ENCODE assay signal across 15 cellular contexts in the genomic region with DNA sequence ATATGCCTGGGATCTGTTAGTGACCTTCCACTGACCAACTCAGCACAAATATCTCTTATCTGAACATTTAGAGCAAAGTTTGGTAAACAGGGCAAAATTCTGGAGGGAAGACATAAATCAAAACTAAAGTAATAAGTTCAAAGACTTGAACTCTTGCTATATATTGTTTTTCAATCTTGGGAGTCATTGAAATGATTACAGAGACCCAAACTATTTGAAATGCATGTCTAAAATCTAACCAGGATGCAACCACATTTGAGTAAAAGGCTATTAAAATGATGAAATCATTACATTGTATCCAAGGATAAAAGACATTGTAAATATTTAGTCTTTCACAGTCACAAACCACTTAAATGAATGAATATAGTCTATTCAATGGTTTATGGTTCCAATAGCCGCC.
"Had no signal": no experiment of that assay in that cellular context is flagged by ENCODE, and none has a peak within 500 bp of the region (broad histone marks: within the 10 kb centered on the region; RNA-seq: fewer than 3 reads in every experiment).

No MANE protein-coding gene starts in this region.

- H3K36me3 ChIP-seq: left ventricle myocardium inferior, thoracic aorta, upper lobe of left lung had no signal

- H3K4me1 ChIP-seq: left ventricle myocardium inferior, upper lobe of left lung had no signal

- H3K9me3 ChIP-seq: left ventricle myocardium inferior, mucosa of descending colon, thoracic aorta, upper lobe of left lung had no signal

- H3K27me3 ChIP-seq: upper lobe of left lung had no signal

- H3K4me3 ChIP-seq: coronary artery, left ventricle myocardium inferior, mucosa of descending colon, thoracic aorta, upper lobe of left lung had no signal

- H3K27ac ChIP-seq: coronary artery, left ventricle myocardium inferior, thoracic aorta, upper lobe of left lung had no signal

- DNase-seq: activated CD4-positive, alpha-beta T cell treated with anti-CD3 and anti-CD28 coated beads, Interleukin-2, amount 50 U/mL, for 1 hour; activated CD4-positive, CD25-positive, alpha-beta regulatory T cell treated with anti-CD3 and anti-CD28 coated beads, Interleukin-2, amount 50 U/mL, for 72 hours; activated CD8-positive, alpha-beta memory T cell treated with anti-CD3 and anti-CD28 coated beads, Interleukin-2, amount 50 U/mL, for 4 hours; activated naive CD4-positive, alpha-beta T cell treated with anti-CD3 and anti-CD28 coated beads, Interleukin-2, amount 10 ng/mL, durations not matched to agents 7 days and 5 days; activated T-cell treated with anti-CD3 and anti-CD28 coated beads, Interleukin-2, amount 50 U/mL, for 4 hours; aorta; foreskin melanocyte; kidney; left ventricle myocardium inferior; mucosa of descending colon; naive B cell; stimulated activated naive B cell treated with anti-CD40 and anti-IgM and Interleukin-4, amounts not matched to agents 10 μg/mL and 1 μg/mL and 100 μg/mL, for 72 hours; upper lobe of left lung had no signal

- ATAC-seq: activated T-cell treated with anti-CD3 and anti-CD28 coated beads, Interleukin-2, amount 50 U/mL, for 4 hours; mucosa of descending colon; stimulated activated naive B cell treated with anti-CD40 and anti-IgM and Interleukin-4, amounts not matched to agents 10 μg/mL and 1 μg/mL and 100 μg/mL, for 72 hours had no signal
